In the genomic region with DNA sequence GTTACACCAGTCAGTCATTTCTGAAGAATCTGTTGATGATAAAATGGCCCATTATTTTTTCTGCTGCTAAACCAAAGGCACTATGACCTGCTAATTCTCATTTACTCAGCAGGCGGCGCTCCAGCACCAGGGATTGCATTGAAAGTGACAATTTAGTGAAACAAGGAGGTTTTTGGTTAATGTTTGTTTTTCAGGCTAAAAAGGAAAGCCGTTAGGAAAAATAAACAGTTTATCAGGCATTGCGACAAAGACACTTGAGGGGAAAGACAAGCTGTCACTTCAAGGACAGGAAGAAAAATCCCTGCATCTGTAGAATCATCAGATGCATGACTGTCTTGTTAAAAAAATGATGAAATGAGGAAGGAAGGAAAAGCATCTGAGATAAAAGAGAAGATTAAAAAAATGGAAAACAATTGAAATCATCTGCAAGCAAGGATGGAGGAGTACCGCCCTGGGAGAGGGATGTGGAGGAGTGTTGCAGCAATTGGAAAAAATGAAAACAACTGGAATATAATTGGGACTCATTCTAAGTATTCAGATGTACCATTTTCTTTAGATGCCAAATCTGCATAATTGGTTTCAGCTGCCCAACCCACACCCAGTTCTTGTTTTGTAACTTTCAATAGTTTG, we compare ENCODE assay signal across 1 cellular context.
TF ChIP-seq lines count a peak whose summit lies in the region.

No MANE protein-coding gene starts in this region.

TF ChIP-seq in WTC11, 78 proteins besides CTCF, POLR2A, EP300 and RAD21 (continued from another document):
- TF ChIP-seq RORB (CRISPR knock-in tag; IDR thresholded peaks at IDR 0.05) (no peak), ZNF121 (CRISPR knock-in tag; IDR thresholded peaks at IDR 0.05) (no peak)
